ENCODE assay signal across 1 cellular context in the genomic region with DNA sequence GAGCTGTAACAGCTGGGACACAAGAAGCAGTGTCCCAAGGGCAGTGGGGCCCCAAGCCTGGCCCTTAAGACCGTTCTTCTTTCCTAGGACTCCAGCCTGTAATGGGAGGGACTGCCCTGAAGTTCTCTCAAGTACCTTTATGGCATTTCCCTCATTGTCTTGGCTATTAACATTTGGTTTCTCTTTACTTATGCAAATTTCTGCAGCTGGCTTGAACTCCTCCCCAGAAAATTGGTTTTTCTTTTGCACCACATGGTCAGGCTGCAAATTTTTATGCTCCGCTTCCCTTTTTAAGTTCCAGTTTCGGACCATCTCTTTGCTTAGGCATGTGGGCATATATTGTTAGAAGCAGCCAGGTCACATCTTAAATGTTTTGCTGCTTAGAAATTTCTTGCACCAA.
TF ChIP-seq lines count a peak whose summit lies in the region.

No MANE protein-coding gene starts in this region.

TF ChIP-seq in H1, 55 proteins besides CTCF, POLR2A, EP300 and RAD21:
- TF ChIP-seq MAFK (IDR thresholded peaks at IDR 0.05; ENCODE audit: low read depth, low read length) (no peak), TAF7 (optimal IDR thresholded peaks at IDR 0.05; ENCODE audit: borderline replicate concordance, low read depth, low read length) (no peak), NRF1 (IDR thresholded peaks at IDR 0.05; ENCODE audit: low read depth, low read length) (no peak), TCF12 (IDR thresholded peaks at IDR 0.05; ENCODE audit: low read depth, low read length) (no peak), KDM1A (IDR thresholded peaks at IDR 0.05; ENCODE audit: borderline replicate concordance, low read length) (no peak)
TF ChIP-seq in H1: peak in this region for 0.
